25 cellular contexts compared by ENCODE assay signal in the genomic region with DNA sequence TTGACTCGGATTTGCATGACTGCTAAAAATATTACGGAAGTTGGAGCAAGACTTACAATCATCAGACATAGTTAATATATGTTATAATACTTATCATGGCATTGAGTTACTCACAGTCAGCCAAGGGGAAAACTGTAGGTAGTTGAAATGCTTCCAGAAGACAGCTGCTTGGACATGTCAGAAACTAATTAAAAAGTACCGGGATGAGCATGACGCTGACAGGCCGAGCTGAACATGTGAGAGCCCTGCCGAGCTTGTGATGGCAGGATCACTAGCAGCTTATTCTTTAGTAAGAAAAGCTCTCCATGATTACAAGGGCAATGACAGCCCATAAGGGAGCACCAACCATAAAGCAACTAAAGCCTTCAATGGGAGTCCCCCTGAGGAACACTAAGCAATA.
"Had no signal": no experiment of that assay in that cellular context is flagged by ENCODE, and none has a peak within 500 bp of the region (broad histone marks: within the 10 kb centered on the region; RNA-seq: fewer than 3 reads in every experiment).

No MANE protein-coding gene starts in this region.

- DNase-seq: activated CD4-positive, alpha-beta T cell treated with anti-CD3 and anti-CD28 coated beads for 48 hours; activated CD4-positive, alpha-beta T cell treated with anti-CD3 and anti-CD28 coated beads, Interleukin-2, amount 50 U/mL, for 48 hours; activated CD8-positive, alpha-beta memory T cell treated with anti-CD3 and anti-CD28 coated beads for 24 hours; activated CD8-positive, alpha-beta memory T cell treated with anti-CD3 and anti-CD28 coated beads, Interleukin-2, amount 50 U/mL, for 4 hours; activated gamma-delta T cell; activated naive CD4-positive, alpha-beta T cell treated with anti-CD3 and anti-CD28 coated beads, Interleukin-2, amount 10 ng/mL, durations not matched to agents 7 days and 5 days; activated naive CD8-positive, alpha-beta T cell treated with anti-CD3 and anti-CD28 coated beads, Interleukin-2, amount 10 ng/mL, durations not matched to agents 7 days and 5 days; activated T-cell treated with anti-CD3 and anti-CD28 coated beads, Interleukin-2, amount 50 U/mL, for 1 hour; cortex of kidney; esophagus squamous epithelium; left ventricle myocardium inferior; mucosa of descending colon; nephron progenitor cell; right lobe of liver; stimulated activated CD4-positive, alpha-beta T cell treated with anti-CD3 and anti-CD28 coated beads, Interleukin-2, amount 100 ng/mL, for 48 hours; stimulated activated naive CD4-positive, alpha-beta T cell treated with Interleukin-2 at 50 U/mL for 16 hours; T-helper 9 cell had no signal

- H3K27me3 ChIP-seq: ascending aorta, esophagus squamous epithelium, neutrophil, right lobe of liver, tibial nerve had no signal

- H3K4me1 ChIP-seq: ascending aorta, esophagus squamous epithelium, left ventricle myocardium inferior, right lobe of liver, tibial nerve had no signal

- H3K27ac ChIP-seq: ascending aorta, esophagus squamous epithelium, left ventricle myocardium inferior, neutrophil, right lobe of liver, tibial nerve, VCaP had no signal

- H3K27me3 Mint-ChIP-seq: activated naive CD4-positive, alpha-beta T cell treated with anti-CD3 and anti-CD28 coated beads, Interleukin-2, amount 10 ng/mL, durations not matched to agents 7 days and 5 days; activated naive CD8-positive, alpha-beta T cell treated with anti-CD3 and anti-CD28 coated beads, Interleukin-2, amount 10 ng/mL, durations not matched to agents 7 days and 5 days had no signal

- H3K36me3 ChIP-seq: ascending aorta, esophagus squamous epithelium, left ventricle myocardium inferior, neutrophil, right lobe of liver, tibial nerve had no signal

- H3K4me3 ChIP-seq: ascending aorta, esophagus squamous epithelium, left ventricle myocardium inferior, lung, mucosa of descending colon, right lobe of liver, tibial nerve had no signal

- H3K9me3 ChIP-seq: ascending aorta, esophagus squamous epithelium, mucosa of descending colon, neutrophil, right lobe of liver, tibial nerve had no signal

- H3K27ac Mint-ChIP-seq: activated naive CD4-positive, alpha-beta T cell treated with anti-CD3 and anti-CD28 coated beads, Interleukin-2, amount 10 ng/mL, durations not matched to agents 7 days and 5 days; activated naive CD8-positive, alpha-beta T cell treated with anti-CD3 and anti-CD28 coated beads, Interleukin-2, amount 10 ng/mL, durations not matched to agents 7 days and 5 days; activated T-helper 1 cell treated with anti-CD3 and anti-CD28 coated beads, Interleukin-12 subunit alpha, Interleukin-12 subunit beta, Interleukin-2, Interleukin-4 antibody, amounts not matched to agents 30 ng/mL and 10 ng/mL and 1 ng/mL, durations not matched to agents 14 hours and 24 hours and 36 hours; brain; nephron progenitor cell had no signal

- ATAC-seq: activated CD4-positive, CD25-positive, alpha-beta regulatory T cell treated with anti-CD3 and anti-CD28 coated beads, Interleukin-2, amount 50 U/mL, for 24 hours; mucosa of descending colon; right lobe of liver had no signal

- H3K9me3 Mint-ChIP-seq: activated T-helper 1 cell treated with anti-CD3 and anti-CD28 coated beads, Interleukin-12 subunit alpha, Interleukin-12 subunit beta, Interleukin-2, Interleukin-4 antibody, amounts not matched to agents 30 ng/mL and 10 ng/mL and 1 ng/mL, durations not matched to agents 14 hours and 24 hours and 36 hours had no signal

- H3K36me3 Mint-ChIP-seq: activated naive CD4-positive, alpha-beta T cell treated with anti-CD3 and anti-CD28 coated beads, Interleukin-2, amount 10 ng/mL, durations not matched to agents 7 days and 5 days; activated naive CD8-positive, alpha-beta T cell treated with anti-CD3 and anti-CD28 coated beads, Interleukin-2, amount 10 ng/mL, durations not matched to agents 7 days and 5 days; brain had no signal

- H3K4me1 Mint-ChIP-seq: activated naive CD4-positive, alpha-beta T cell treated with anti-CD3 and anti-CD28 coated beads, Interleukin-2, amount 10 ng/mL, durations not matched to agents 7 days and 5 days; activated naive CD8-positive, alpha-beta T cell treated with anti-CD3 and anti-CD28 coated beads, Interleukin-2, amount 10 ng/mL, durations not matched to agents 7 days and 5 days had no signal

- H3K4me3 Mint-ChIP-seq: activated naive CD4-positive, alpha-beta T cell treated with anti-CD3 and anti-CD28 coated beads, Interleukin-2, amount 10 ng/mL, durations not matched to agents 7 days and 5 days; activated naive CD8-positive, alpha-beta T cell treated with anti-CD3 and anti-CD28 coated beads, Interleukin-2, amount 10 ng/mL, durations not matched to agents 7 days and 5 days; activated T-helper 1 cell treated with anti-CD3 and anti-CD28 coated beads, Interleukin-12 subunit alpha, Interleukin-12 subunit beta, Interleukin-2, Interleukin-4 antibody, amounts not matched to agents 30 ng/mL and 10 ng/mL and 1 ng/mL, durations not matched to agents 14 hours and 24 hours and 36 hours; nephron progenitor cell had no signal
